ENCODE assay signal across 2 cellular contexts in the genomic region with DNA sequence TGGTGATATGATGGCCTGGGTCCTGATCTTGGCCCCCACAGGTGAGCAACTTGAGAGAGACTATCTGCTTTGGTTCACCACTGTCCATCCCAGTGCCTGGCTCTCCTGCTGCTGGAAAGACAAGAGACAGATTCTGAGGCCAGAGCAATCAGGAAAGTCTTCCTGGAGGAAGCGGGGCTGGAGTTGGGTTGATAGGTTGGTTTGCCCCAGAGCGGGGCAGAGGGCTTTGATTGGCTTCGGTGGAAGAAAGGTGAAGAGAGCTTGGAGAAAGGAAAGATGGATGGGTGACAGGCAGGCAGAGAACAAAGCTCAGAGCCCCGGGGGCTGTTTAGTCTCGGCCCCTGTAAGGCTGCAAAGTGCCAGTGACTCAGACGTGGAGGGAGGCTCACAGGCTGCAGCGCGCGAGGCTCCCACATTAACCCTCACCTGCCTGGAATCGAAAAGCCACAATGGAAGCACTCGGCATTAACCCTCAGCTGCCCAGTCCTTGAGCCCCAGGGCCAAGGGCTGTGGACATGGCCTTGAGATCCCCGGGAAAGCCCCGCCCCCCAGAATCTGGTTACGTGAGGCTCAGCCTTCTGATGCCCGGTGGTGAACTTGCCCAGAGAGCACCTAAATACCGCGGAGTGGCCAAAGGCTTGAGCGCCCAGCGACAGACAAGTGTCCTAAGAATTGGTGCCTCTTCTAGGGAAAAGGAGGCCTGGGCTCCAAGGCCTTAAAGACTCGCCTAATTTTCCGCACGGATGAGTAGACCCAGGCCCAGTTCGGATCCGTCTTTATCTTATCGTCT.
TF ChIP-seq lines count a peak whose summit lies in the region.

No MANE protein-coding gene starts in this region.

TF ChIP-seq in SK-N-SH, 30 proteins besides CTCF, POLR2A, EP300 and RAD21 (continued from another document):
- TF ChIP-seq, protein P1, sequence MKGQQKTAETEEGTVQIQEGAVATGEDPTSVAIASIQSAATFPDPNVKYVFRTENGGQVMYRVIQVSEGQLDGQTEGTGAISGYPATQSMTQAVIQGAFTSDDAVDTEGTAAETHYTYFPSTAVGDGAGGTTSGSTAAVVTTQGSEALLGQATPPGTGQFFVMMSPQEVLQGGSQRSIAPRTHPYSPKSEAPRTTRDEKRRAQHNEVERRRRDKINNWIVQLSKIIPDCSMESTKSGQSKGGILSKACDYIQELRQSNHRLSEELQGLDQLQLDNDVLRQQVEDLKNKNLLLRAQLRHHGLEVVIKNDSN (IDR thresholded peaks at IDR 0.05; ENCODE audit: borderline replicate concordance, low read depth) = no peak
- TF ChIP-seq CHD2 (IDR thresholded peaks at IDR 0.05; ENCODE audit: low read length, partially characterized antibody) = no peak

TF ChIP-seq in neural cell, 6 proteins besides CTCF, POLR2A, EP300 and RAD21 (continued from another document):
- TF ChIP-seq, protein P2, sequence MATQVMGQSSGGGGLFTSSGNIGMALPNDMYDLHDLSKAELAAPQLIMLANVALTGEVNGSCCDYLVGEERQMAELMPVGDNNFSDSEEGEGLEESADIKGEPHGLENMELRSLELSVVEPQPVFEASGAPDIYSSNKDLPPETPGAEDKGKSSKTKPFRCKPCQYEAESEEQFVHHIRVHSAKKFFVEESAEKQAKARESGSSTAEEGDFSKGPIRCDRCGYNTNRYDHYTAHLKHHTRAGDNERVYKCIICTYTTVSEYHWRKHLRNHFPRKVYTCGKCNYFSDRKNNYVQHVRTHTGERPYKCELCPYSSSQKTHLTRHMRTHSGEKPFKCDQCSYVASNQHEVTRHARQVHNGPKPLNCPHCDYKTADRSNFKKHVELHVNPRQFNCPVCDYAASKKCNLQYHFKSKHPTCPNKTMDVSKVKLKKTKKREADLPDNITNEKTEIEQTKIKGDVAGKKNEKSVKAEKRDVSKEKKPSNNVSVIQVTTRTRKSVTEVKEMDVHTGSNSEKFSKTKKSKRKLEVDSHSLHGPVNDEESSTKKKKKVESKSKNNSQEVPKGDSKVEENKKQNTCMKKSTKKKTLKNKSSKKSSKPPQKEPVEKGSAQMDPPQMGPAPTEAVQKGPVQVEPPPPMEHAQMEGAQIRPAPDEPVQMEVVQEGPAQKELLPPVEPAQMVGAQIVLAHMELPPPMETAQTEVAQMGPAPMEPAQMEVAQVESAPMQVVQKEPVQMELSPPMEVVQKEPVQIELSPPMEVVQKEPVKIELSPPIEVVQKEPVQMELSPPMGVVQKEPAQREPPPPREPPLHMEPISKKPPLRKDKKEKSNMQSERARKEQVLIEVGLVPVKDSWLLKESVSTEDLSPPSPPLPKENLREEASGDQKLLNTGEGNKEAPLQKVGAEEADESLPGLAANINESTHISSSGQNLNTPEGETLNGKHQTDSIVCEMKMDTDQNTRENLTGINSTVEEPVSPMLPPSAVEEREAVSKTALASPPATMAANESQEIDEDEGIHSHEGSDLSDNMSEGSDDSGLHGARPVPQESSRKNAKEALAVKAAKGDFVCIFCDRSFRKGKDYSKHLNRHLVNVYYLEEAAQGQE (IDR thresholded peaks at IDR 0.05; ENCODE audit: borderline replicate concordance) = no peak
- TF ChIP-seq TAF1 (IDR thresholded peaks at IDR 0.05; ENCODE audit: low read depth) (peak; percentile 52), MXI1 (conservative IDR thresholded peaks at IDR 0.05; ENCODE audit: poor library complexity, severe bottlenecking) (no peak)
